In the genomic region with DNA sequence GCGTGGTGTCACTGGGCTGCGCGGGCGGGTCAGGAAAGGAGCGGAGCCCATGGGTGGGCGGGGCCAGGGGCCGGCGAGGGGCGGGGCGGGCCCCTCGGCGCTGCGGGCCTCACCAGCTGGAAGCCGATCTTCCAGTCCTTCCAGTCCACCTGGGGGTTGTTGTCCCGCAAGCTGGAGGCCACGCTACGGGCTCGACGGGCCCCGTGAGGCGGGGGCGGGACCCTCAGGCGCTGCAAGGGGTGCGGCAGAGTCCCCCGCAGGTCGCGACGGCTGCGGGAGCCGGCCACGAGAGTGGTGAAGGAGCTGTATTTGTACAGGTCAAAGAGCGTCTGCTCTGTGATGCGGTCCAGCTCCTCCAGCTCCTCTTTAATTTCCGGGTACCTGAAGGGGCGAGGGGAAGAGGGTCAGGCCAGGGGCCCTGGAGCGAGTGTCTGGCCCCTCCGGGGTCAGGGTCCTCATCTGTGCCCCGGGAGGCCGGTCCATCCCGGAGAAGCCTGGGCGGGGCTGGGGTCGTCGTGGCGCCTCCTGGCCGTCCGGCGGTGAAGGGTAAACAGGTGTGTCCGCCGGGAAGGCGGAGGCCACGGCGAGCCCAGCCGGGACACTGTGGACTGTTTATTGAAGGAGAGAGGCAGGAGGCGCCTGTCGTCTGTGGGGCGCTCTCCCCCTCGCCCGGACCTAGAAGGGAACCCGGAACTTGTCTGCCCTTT, we compare ENCODE assay signal across 8 cellular contexts. TPM values are rescaled to one million over a fixed set of nuclear protein-coding genes. Genes with fewer than 3 reads are reported as not detected.
DNase-seq lines count a peak whose midpoint lies in the region; ATAC-seq and TF ChIP-seq lines count a peak whose summit lies in the region.

No MANE protein-coding gene starts in this region.

- intact Hi-C loops in esophagus squamous epithelium (cut with DNase I), result no loop called here

- DNase-seq in ELR (ENCODE audit: low read depth), result peak; percentile 78
- peak; percentile 54 for DNase-seq in NOMO-1 treated with DMSO at 0.1 percent for 48 hours (lab: John Stamatoyannopoulos, UW; ENCODE audit: unreplicated experiment)
- peak; percentile 68 to 71 for DNase-seq in activated T-cell treated with anti-CD3 and anti-CD28 coated beads, Interleukin-2, amount 50 U/mL, for 72 hours
- DNase-seq in esophagus squamous epithelium (lab: John Stamatoyannopoulos, UW), result no peak
- DNase-seq in nephron progenitor cell, result peak; percentile 63
- no peak for DNase-seq in thoracic aorta (ENCODE audit: low spot score)
- DNase-seq in NCI-H1105 (lab: John Stamatoyannopoulos, UW), result no peak

- TF ChIP-seq POLR2A in esophagus squamous epithelium (IDR thresholded peaks at IDR 0.05), result peak in 3 of 4 donors; percentile 26 to 79 (median 65)

- no peaks in the 10 kb centered on the region for H3K27me3 ChIP-seq in esophagus squamous epithelium
- H3K27me3 ChIP-seq in thoracic aorta (replicated peaks; ENCODE audit: insufficient read depth), result no peaks in the 10 kb centered on the region

- peaks cover 14 to 78% (median 19%) of the 10 kb centered on the region in 3 donors for H3K4me1 ChIP-seq in esophagus squamous epithelium
- H3K4me1 ChIP-seq in thoracic aorta (ENCODE audit: control insufficient read depth in 1 of 2, low read depth in 2 of 2), result peaks cover 7 to 8% of the 10 kb centered on the region in 2 donors

- peak; percentile 80 to 81 for ATAC-seq in activated T-cell treated with anti-CD3 and anti-CD28 coated beads, Interleukin-2, amount 50 U/mL, for 72 hours (replicated peaks in 1 of 2)
- ATAC-seq in thoracic aorta (ENCODE audit: insufficient number of reproducible peaks, low FRiP score, low read depth) (no peak), HG03521 (IDR thresholded peaks at IDR 0.05; ENCODE audit: unreplicated experiment) (no peak)

- H3K36me3 Mint-ChIP-seq in activated T-cell treated with anti-CD3 and anti-CD28 coated beads, Interleukin-2, amount 50 U/mL, for 72 hours (ENCODE audit: insufficient read depth in 2 of 2), result no peaks in the 10 kb centered on the region
- H3K36me3 Mint-ChIP-seq in nephron progenitor cell (ENCODE audit: low read depth), result no peaks in the 10 kb centered on the region

- 10% methylated on average over 15 of the region's 59 CpGs; no CpG with 5 or more reads in 1 of the 2 donors for WGBS in esophagus squamous epithelium, 2 donors

- peaks cover 0 to 44% (median 0%) of the 10 kb centered on the region in 3 donors for H3K36me3 ChIP-seq in esophagus squamous epithelium
- H3K36me3 ChIP-seq in thoracic aorta, result no peaks in the 10 kb centered on the region

- no peaks in the 10 kb centered on the region for H3K9me3 ChIP-seq in esophagus squamous epithelium
- no peaks in the 10 kb centered on the region for H3K9me3 ChIP-seq in thoracic aorta

- H3K27me3 Mint-ChIP-seq in activated T-cell treated with anti-CD3 and anti-CD28 coated beads, Interleukin-2, amount 50 U/mL, for 72 hours (ENCODE audit: low read depth), result no peaks in the 10 kb centered on the region
- H3K27me3 Mint-ChIP-seq in nephron progenitor cell (ENCODE audit: low read depth, poor library complexity), result peaks cover 12% of the 10 kb centered on the region

- H3K27ac ChIP-seq in esophagus squamous epithelium, result peak overlapping the region; percentile 95 to 98 (median 96)
- peak overlapping the region; percentile 48 to 49 for H3K27ac ChIP-seq in thoracic aorta

- TF ChIP-seq CTCF in esophagus squamous epithelium (IDR thresholded peaks at IDR 0.05) (no peak), nephron progenitor cell (IDR thresholded peaks at IDR 0.05) (no peak), thoracic aorta (IDR thresholded peaks at IDR 0.05) (no peak)

- H3K9me3 Mint-ChIP-seq in activated T-cell treated with anti-CD3 and anti-CD28 coated beads, Interleukin-2, amount 50 U/mL, for 72 hours, result no peaks in the 10 kb centered on the region
- H3K9me3 Mint-ChIP-seq in nephron progenitor cell, result no peaks in the 10 kb centered on the region

- no peak overlapping the region for H3K27ac Mint-ChIP-seq in activated T-cell treated with anti-CD3 and anti-CD28 coated beads, Interleukin-2, amount 50 U/mL, for 72 hours
- no peak overlapping the region for H3K27ac Mint-ChIP-seq in nephron progenitor cell

- peak overlapping the region; percentile 75 to 80 for H3K4me3 Mint-ChIP-seq in activated T-cell treated with anti-CD3 and anti-CD28 coated beads, Interleukin-2, amount 50 U/mL, for 72 hours
- peak overlapping the region; percentile 54 for H3K4me3 Mint-ChIP-seq in nephron progenitor cell

- H3K4me3 ChIP-seq in esophagus squamous epithelium, result peak overlapping the region; percentile 37 to 76 (median 64)
- H3K4me3 ChIP-seq in thoracic aorta, result peak overlapping the region; percentile 81

- H3K4me1 Mint-ChIP-seq in activated T-cell treated with anti-CD3 and anti-CD28 coated beads, Interleukin-2, amount 50 U/mL, for 72 hours (ENCODE audit: low read depth), result peaks cover 45% of the 10 kb centered on the region
- peaks cover 43% of the 10 kb centered on the region for H3K4me1 Mint-ChIP-seq in nephron progenitor cell

RNA-seq across cellular contexts. Expression of gene SCNN1A, which starts 11.9 kb away (rescaled TPM):
- under 1 TPM; 0.29 to 0.67 TPM for total RNA-seq in activated T-cell treated with anti-CD3 and anti-CD28 coated beads, Interleukin-2, amount 50 U/mL, for 72 hours
- 100 to 1,000 TPM in 3 of 4 donors, 10 to 100 TPM in 1; 88.9 to 266 (median 111) TPM for total RNA-seq in esophagus squamous epithelium
- total RNA-seq in thoracic aorta, result 10 to 100 TPM; 16.4 to 33.5 TPM

RNA-seq across cellular contexts. Expression of gene LTBR, which starts 20.5 kb away (rescaled TPM):
- 1 to 10 TPM; 1.3 to 1.9 TPM for total RNA-seq in activated T-cell treated with anti-CD3 and anti-CD28 coated beads, Interleukin-2, amount 50 U/mL, for 72 hours
- 100 to 1,000 TPM in 3 of 4 donors, 10 to 100 TPM in 1; 98.2 to 171 (median 136) TPM for total RNA-seq in esophagus squamous epithelium
- total RNA-seq in thoracic aorta, result 100 to 1,000 TPM; 176 to 217 TPM

RNA-seq across cellular contexts. Expression of gene TNFRSF1A, which starts 21.6 kb away (rescaled TPM):
- 10 to 100 TPM; 48.4 to 52.1 TPM for total RNA-seq in activated T-cell treated with anti-CD3 and anti-CD28 coated beads, Interleukin-2, amount 50 U/mL, for 72 hours
- total RNA-seq in esophagus squamous epithelium (100 to 1,000 TPM; 121 to 190 (median 134) TPM), thoracic aorta (100 to 1,000 TPM; 311 to 384 TPM)

RNA-seq across cellular contexts. Expression of gene PLEKHG6, which starts 53.0 kb away (rescaled TPM):
- total RNA-seq in activated T-cell treated with anti-CD3 and anti-CD28 coated beads, Interleukin-2, amount 50 U/mL, for 72 hours, result not detected
- total RNA-seq in esophagus squamous epithelium, result 10 to 100 TPM; 13.9 to 61.7 (median 29.2) TPM
- total RNA-seq in thoracic aorta, result under 1 TPM in 1 of 2 donors, not detected in 1; 0.78 TPM

Comparison
In these comparisons a context has a peak if more than half of its experiments do, and no peak if none do; other contexts are left out.
1. DNase-seq: peak in ELR (single experiment), NOMO-1 treated with DMSO at 0.1 percent for 48 hours (single experiment), activated T-cell treated with anti-CD3 and anti-CD28 coated beads, Interleukin-2, amount 50 U/mL, for 72 hours (2 of 2) and nephron progenitor cell (single experiment); none in esophagus squamous epithelium (single experiment), thoracic aorta (single experiment) and NCI-H1105 (single experiment).
2. ATAC-seq: peak in activated T-cell treated with anti-CD3 and anti-CD28 coated beads, Interleukin-2, amount 50 U/mL, for 72 hours (2 of 2); none in thoracic aorta (single experiment) and HG03521 (single experiment).
3. RNA of gene SCNN1A, which starts 11.9 kb away (total RNA-seq): 88.9 to 266 TPM in esophagus squamous epithelium and 16.4 to 33.5 TPM in thoracic aorta; 0.29 to 0.67 TPM in activated T-cell treated with anti-CD3 and anti-CD28 coated beads, Interleukin-2, amount 50 U/mL, for 72 hours; every median in the first group is over 10 times any median in the second.
4. RNA of gene LTBR, which starts 20.5 kb away (total RNA-seq): 176 to 217 TPM in thoracic aorta and 98.2 to 171 TPM in esophagus squamous epithelium; 1.3 to 1.9 TPM in activated T-cell treated with anti-CD3 and anti-CD28 coated beads, Interleukin-2, amount 50 U/mL, for 72 hours; every median in the first group is over 10 times any median in the second.